Comparison of ENCODE assay signal across 1 cellular context in the genomic region with DNA sequence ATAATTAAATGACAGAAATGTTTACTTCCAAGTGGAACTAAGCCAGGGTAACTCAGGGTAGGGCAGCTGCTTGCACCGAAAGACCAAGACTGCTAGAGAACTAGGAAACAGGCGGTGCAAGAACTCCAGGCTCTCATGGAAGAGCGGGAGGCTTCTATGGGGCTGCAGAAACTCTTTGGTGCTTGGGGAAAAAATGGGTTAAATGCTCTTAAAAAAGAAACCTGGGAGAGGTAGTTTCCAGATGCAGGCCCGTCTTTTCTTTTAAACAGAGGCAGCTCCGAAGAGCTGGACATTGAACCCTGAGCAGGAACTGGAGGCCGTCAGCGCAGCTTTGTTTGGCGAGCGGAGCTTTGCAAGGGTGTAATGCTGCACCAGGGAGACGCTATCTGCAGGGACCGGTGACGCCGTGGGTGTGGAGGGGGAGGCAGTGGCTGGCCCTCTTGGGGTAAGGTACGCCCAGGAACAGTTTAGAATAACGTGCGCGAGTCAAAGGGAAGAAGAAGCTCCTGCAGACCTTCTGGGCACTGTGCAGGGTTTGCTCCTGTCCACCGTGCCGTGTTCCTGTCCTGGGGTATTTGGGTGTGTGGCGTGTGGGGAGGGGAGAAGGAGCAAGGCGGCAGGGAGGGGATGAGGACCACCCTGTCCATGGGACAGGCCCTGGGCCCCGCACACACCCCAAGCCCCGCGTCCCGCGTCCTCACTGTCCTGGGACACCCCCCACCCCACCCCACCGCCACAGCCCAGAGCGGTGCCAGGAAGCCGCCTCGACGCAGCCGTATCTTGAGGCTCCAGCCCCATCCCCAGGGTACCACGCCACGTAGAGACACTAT.
A peak's percentile ranks its signal among the peaks of the same experiment; 100 is the strongest.
TF ChIP-seq lines count a peak whose summit lies in the region.

No MANE protein-coding gene starts in this region.

TF ChIP-seq in HepG2, 621 proteins besides CTCF, POLR2A, EP300 and RAD21 (continued from another document and continues in another):
- TF ChIP-seq, protein P1, sequence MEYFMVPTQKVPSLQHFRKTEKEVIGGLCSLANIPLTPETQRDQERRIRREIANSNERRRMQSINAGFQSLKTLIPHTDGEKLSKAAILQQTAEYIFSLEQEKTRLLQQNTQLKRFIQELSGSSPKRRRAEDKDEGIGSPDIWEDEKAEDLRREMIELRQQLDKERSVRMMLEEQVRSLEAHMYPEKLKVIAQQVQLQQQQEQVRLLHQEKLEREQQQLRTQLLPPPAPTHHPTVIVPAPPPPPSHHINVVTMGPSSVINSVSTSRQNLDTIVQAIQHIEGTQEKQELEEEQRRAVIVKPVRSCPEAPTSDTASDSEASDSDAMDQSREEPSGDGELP (IDR thresholded peaks at IDR 0.05; ENCODE audit: borderline replicate concordance, low read depth) = no peak
- TF ChIP-seq POGZ (CRISPR knock-in tag; IDR thresholded peaks at IDR 0.05) (peak; percentile 13; the same call in 1 of the 2 replicates), MAF1 (CRISPR knock-in tag; IDR thresholded peaks at IDR 0.05; ENCODE audit: borderline replicate concordance) (no peak), SOX5 (CRISPR knock-in tag; IDR thresholded peaks at IDR 0.05; ENCODE audit: borderline replicate concordance) (peak; percentile 55; the same call in 1 of the 2 replicates), CC2D1A (CRISPR knock-in tag; IDR thresholded peaks at IDR 0.05) (no peak), ZNF12 (CRISPR knock-in tag; IDR thresholded peaks at IDR 0.05) (no peak), ZNF207 (IDR thresholded peaks at IDR 0.05; ENCODE audit: borderline replicate concordance) (no peak), ZNF562 (CRISPR knock-in tag; IDR thresholded peaks at IDR 0.05; ENCODE audit: borderline replicate concordance) (no peak), SUZ12 (IDR thresholded peaks at IDR 0.05; ENCODE audit: low read depth, low read length) (no peak), FOXA1 (IDR thresholded peaks at IDR 0.05) (no peak), FOXA1 (CRISPR knock-in tag; IDR thresholded peaks at IDR 0.05) (peak; percentile 50; the same call in 1 of the 2 replicates), ZKSCAN5 (CRISPR knock-in tag; IDR thresholded peaks at IDR 0.05) (no peak), NFE2L2 (IDR thresholded peaks at IDR 0.05; ENCODE audit: low read length) (no peak), PCBP1 (IDR thresholded peaks at IDR 0.05; ENCODE audit: borderline replicate concordance, low read depth, low read length) (0 out of 2 replicates have a peak, but pooled peaks have one; percentile 44), ZNF674 (CRISPR knock-in tag; IDR thresholded peaks at IDR 0.05; ENCODE audit: low read depth) (no peak), ZNF850 (CRISPR knock-in tag; conservative IDR thresholded peaks at IDR 0.05) (no peak), ZNF331 (CRISPR knock-in tag; IDR thresholded peaks at IDR 0.05) (0 out of 2 replicates have a peak, but pooled peaks have one; percentile 46), ZNF766 (CRISPR knock-in tag; IDR thresholded peaks at IDR 0.05; ENCODE audit: borderline replicate concordance) (peak; percentile 35; the same call in 1 of the 2 replicates), HDAC6 (IDR thresholded peaks at IDR 0.05; ENCODE audit: low read depth, low read length) (no peak)
- TF ChIP-seq, protein P2, sequence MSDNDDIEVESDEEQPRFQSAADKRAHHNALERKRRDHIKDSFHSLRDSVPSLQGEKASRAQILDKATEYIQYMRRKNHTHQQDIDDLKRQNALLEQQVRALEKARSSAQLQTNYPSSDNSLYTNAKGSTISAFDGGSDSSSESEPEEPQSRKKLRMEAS (IDR thresholded peaks at IDR 0.05) = no peak
- TF ChIP-seq, protein P3, sequence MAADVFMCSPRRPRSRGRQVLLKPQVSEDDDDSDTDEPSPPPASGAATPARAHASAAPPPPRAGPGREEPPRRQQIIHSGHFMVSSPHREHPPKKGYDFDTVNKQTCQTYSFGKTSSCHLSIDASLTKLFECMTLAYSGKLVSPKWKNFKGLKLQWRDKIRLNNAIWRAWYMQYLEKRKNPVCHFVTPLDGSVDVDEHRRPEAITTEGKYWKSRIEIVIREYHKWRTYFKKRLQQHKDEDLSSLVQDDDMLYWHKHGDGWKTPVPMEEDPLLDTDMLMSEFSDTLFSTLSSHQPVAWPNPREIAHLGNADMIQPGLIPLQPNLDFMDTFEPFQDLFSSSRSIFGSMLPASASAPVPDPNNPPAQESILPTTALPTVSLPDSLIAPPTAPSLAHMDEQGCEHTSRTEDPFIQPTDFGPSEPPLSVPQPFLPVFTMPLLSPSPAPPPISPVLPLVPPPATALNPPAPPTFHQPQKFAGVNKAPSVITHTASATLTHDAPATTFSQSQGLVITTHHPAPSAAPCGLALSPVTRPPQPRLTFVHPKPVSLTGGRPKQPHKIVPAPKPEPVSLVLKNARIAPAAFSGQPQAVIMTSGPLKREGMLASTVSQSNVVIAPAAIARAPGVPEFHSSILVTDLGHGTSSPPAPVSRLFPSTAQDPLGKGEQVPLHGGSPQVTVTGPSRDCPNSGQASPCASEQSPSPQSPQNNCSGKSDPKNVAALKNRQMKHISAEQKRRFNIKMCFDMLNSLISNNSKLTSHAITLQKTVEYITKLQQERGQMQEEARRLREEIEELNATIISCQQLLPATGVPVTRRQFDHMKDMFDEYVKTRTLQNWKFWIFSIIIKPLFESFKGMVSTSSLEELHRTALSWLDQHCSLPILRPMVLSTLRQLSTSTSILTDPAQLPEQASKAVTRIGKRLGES (CRISPR knock-in tag; IDR thresholded peaks at IDR 0.05; ENCODE audit: borderline replicate concordance) = no peak
- TF ChIP-seq, protein P4, sequence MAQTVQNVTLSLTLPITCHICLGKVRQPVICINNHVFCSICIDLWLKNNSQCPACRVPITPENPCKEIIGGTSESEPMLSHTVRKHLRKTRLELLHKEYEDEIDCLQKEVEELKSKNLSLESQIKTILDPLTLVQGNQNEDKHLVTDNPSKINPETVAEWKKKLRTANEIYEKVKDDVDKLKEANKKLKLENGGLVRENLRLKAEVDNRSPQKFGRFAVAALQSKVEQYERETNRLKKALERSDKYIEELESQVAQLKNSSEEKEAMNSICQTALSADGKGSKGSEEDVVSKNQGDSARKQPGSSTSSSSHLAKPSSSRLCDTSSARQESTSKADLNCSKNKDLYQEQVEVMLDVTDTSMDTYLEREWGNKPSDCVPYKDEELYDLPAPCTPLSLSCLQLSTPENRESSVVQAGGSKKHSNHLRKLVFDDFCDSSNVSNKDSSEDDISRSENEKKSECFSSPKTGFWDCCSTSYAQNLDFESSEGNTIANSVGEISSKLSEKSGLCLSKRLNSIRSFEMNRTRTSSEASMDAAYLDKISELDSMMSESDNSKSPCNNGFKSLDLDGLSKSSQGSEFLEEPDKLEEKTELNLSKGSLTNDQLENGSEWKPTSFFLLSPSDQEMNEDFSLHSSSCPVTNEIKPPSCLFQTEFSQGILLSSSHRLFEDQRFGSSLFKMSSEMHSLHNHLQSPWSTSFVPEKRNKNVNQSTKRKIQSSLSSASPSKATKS (CRISPR knock-in tag; IDR thresholded peaks at IDR 0.05) = no peak
- TF ChIP-seq, protein P5, sequence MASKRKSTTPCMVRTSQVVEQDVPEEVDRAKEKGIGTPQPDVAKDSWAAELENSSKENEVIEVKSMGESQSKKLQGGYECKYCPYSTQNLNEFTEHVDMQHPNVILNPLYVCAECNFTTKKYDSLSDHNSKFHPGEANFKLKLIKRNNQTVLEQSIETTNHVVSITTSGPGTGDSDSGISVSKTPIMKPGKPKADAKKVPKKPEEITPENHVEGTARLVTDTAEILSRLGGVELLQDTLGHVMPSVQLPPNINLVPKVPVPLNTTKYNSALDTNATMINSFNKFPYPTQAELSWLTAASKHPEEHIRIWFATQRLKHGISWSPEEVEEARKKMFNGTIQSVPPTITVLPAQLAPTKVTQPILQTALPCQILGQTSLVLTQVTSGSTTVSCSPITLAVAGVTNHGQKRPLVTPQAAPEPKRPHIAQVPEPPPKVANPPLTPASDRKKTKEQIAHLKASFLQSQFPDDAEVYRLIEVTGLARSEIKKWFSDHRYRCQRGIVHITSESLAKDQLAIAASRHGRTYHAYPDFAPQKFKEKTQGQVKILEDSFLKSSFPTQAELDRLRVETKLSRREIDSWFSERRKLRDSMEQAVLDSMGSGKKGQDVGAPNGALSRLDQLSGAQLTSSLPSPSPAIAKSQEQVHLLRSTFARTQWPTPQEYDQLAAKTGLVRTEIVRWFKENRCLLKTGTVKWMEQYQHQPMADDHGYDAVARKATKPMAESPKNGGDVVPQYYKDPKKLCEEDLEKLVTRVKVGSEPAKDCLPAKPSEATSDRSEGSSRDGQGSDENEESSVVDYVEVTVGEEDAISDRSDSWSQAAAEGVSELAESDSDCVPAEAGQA (IDR thresholded peaks at IDR 0.05; ENCODE audit: low read depth) = no peak
- TF ChIP-seq, protein P5 (CRISPR knock-in tag; IDR thresholded peaks at IDR 0.05; ENCODE audit: borderline replicate concordance) = no peak
- TF ChIP-seq, protein P6, sequence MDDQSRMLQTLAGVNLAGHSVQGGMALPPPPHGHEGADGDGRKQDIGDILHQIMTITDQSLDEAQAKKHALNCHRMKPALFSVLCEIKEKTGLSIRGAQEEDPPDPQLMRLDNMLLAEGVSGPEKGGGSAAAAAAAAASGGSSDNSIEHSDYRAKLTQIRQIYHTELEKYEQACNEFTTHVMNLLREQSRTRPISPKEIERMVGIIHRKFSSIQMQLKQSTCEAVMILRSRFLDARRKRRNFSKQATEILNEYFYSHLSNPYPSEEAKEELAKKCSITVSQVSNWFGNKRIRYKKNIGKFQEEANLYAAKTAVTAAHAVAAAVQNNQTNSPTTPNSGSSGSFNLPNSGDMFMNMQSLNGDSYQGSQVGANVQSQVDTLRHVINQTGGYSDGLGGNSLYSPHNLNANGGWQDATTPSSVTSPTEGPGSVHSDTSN (CRISPR knock-in tag; IDR thresholded peaks at IDR 0.05; ENCODE audit: borderline replicate concordance) = no peak
- TF ChIP-seq, protein P7, sequence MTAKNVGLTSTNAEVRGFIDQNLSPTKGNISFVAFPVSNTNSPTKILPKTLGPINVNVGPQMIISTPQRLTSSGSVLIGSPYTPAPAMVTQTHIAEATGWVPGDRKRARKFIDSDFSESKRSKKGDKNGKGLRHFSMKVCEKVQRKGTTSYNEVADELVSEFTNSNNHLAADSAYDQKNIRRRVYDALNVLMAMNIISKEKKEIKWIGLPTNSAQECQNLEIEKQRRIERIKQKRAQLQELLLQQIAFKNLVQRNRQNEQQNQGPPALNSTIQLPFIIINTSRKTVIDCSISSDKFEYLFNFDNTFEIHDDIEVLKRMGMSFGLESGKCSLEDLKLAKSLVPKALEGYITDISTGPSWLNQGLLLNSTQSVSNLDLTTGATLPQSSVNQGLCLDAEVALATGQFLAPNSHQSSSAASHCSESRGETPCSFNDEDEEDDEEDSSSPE (CRISPR knock-in tag; IDR thresholded peaks at IDR 0.05) = no peak
- TF ChIP-seq, protein P8, sequence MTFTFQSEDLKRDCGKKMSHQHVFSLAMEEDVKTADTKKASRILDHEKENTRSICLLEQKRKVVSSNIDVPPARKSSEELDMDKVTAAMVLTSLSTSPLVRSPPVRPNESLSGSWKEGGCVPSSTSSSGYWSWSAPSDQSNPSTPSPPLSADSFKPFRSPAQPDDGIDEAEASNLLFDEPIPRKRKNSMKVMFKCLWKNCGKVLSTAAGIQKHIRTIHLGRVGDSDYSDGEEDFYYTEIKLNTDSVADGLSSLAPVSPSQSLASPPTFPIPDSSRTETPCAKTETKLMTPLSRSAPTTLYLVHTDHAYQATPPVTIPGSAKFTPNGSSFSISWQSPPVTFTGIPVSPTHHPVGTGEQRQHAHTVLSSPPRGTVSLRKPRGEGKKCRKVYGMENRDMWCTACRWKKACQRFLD (CRISPR knock-in tag; IDR thresholded peaks at IDR 0.05; ENCODE audit: borderline replicate concordance) = no peak
- TF ChIP-seq, protein P9, sequence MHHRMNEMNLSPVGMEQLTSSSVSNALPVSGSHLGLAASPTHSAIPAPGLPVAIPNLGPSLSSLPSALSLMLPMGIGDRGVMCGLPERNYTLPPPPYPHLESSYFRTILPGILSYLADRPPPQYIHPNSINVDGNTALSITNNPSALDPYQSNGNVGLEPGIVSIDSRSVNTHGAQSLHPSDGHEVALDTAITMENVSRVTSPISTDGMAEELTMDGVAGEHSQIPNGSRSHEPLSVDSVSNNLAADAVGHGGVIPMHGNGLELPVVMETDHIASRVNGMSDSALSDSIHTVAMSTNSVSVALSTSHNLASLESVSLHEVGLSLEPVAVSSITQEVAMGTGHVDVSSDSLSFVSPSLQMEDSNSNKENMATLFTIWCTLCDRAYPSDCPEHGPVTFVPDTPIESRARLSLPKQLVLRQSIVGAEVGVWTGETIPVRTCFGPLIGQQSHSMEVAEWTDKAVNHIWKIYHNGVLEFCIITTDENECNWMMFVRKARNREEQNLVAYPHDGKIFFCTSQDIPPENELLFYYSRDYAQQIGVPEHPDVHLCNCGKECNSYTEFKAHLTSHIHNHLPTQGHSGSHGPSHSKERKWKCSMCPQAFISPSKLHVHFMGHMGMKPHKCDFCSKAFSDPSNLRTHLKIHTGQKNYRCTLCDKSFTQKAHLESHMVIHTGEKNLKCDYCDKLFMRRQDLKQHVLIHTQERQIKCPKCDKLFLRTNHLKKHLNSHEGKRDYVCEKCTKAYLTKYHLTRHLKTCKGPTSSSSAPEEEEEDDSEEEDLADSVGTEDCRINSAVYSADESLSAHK (CRISPR knock-in tag; IDR thresholded peaks at IDR 0.05; ENCODE audit: borderline replicate concordance) = no peak
- TF ChIP-seq, protein P10, sequence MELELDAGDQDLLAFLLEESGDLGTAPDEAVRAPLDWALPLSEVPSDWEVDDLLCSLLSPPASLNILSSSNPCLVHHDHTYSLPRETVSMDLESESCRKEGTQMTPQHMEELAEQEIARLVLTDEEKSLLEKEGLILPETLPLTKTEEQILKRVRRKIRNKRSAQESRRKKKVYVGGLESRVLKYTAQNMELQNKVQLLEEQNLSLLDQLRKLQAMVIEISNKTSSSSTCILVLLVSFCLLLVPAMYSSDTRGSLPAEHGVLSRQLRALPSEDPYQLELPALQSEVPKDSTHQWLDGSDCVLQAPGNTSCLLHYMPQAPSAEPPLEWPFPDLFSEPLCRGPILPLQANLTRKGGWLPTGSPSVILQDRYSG (CRISPR knock-in tag; IDR thresholded peaks at IDR 0.05) = no peak
